In genomic region chr2:223306371-223306770, GRCh38 we compare ENCODE assay signal across 8 cellular contexts.
A peak's percentile ranks its signal among the peaks of the same experiment; 100 is the strongest.
DNase-seq lines count a peak whose midpoint lies in the region; ATAC-seq and TF ChIP-seq lines count a peak whose summit lies in the region.

No MANE protein-coding gene starts in this region.

- no peak for ATAC-seq in activated CD4-positive, alpha-beta T cell treated with anti-CD3 and anti-CD28 coated beads for 36 hours
- ATAC-seq in HG02885 (IDR thresholded peaks at IDR 0.05; ENCODE audit: poor library complexity, unreplicated experiment) (peak; percentile 77), WTC11 (peak; percentile 85), HG03135 (IDR thresholded peaks at IDR 0.05; ENCODE audit: unreplicated experiment) (no peak), omental fat pad (ENCODE audit: low FRiP score) (no peak)

- H3K9me3 Mint-ChIP-seq in activated CD4-positive, alpha-beta T cell treated with anti-CD3 and anti-CD28 coated beads for 36 hours (ENCODE audit: low read depth) = no peaks in the 10 kb centered on the region
- no peaks in the 10 kb centered on the region for H3K9me3 Mint-ChIP-seq in activated CD4-positive, alpha-beta T cell treated with anti-CD3 and anti-CD28 coated beads, Interleukin-2, amount 10 ng/mL, durations not matched to agents 24 days and 14 days
- H3K9me3 Mint-ChIP-seq in WTC11 (no peaks in the 10 kb centered on the region), progenitor cell of endocrine pancreas (ENCODE audit: low read depth) (no peaks in the 10 kb centered on the region)

- no peak overlapping the region for H3K27ac Mint-ChIP-seq in activated CD4-positive, alpha-beta T cell treated with anti-CD3 and anti-CD28 coated beads for 36 hours
- no peak overlapping the region for H3K27ac Mint-ChIP-seq in activated CD4-positive, alpha-beta T cell treated with anti-CD3 and anti-CD28 coated beads, Interleukin-2, amount 10 ng/mL, durations not matched to agents 24 days and 14 days
- H3K27ac Mint-ChIP-seq in WTC11 (no peak overlapping the region), progenitor cell of endocrine pancreas (no peak overlapping the region)

- no peaks in the 10 kb centered on the region for H3K4me1 Mint-ChIP-seq in activated CD4-positive, alpha-beta T cell treated with anti-CD3 and anti-CD28 coated beads for 36 hours
- no peaks in the 10 kb centered on the region for H3K4me1 Mint-ChIP-seq in activated CD4-positive, alpha-beta T cell treated with anti-CD3 and anti-CD28 coated beads, Interleukin-2, amount 10 ng/mL, durations not matched to agents 24 days and 14 days
- peaks cover 2% of the 10 kb centered on the region; the same call in 1 of the 2 replicates for H3K4me1 Mint-ChIP-seq in WTC11
- no peaks in the 10 kb centered on the region for H3K4me1 Mint-ChIP-seq in progenitor cell of endocrine pancreas (ENCODE audit: low read depth)

- CTCF ChIA-PET in activated CD4-positive, alpha-beta T cell treated with anti-CD3 and anti-CD28 coated beads for 36 hours (lab: Charles Lee) = no interaction called here
- CTCF ChIA-PET in WTC11 (lab: Charles Lee) = interaction anchor here (0.6 to 1.2 kb wide), 12 partner anchors 9 to 554 kb away, joined by 3 to 12 read pairs (median 3); no protein-coding TSS in a partner anchor

- POLR2A ChIA-PET in activated CD4-positive, alpha-beta T cell treated with anti-CD3 and anti-CD28 coated beads for 36 hours (lab: Charles Lee) = no interaction called here
- POLR2A ChIA-PET in WTC11 (lab: Charles Lee) = interaction anchor here (0.5 kb wide), 1 partner anchor 554 kb away, joined by 9 read pairs; no protein-coding TSS in a partner anchor

- H3K4me3 Mint-ChIP-seq in activated CD4-positive, alpha-beta T cell treated with anti-CD3 and anti-CD28 coated beads for 36 hours = no peak overlapping the region
- no peak overlapping the region for H3K4me3 Mint-ChIP-seq in activated CD4-positive, alpha-beta T cell treated with anti-CD3 and anti-CD28 coated beads, Interleukin-2, amount 10 ng/mL, durations not matched to agents 24 days and 14 days
- H3K4me3 Mint-ChIP-seq in WTC11 (no peak overlapping the region), progenitor cell of endocrine pancreas (ENCODE audit: low read depth) (no peak overlapping the region)

- peak; percentile 11 for DNase-seq in activated CD4-positive, alpha-beta T cell treated with anti-CD3 and anti-CD28 coated beads for 36 hours
- DNase-seq in activated CD4-positive, alpha-beta T cell treated with anti-CD3 and anti-CD28 coated beads, Interleukin-2, amount 10 ng/mL, durations not matched to agents 24 days and 14 days = no peak
- DNase-seq in WTC11 (ENCODE audit: low spot score) (peak; percentile 44), progenitor cell of endocrine pancreas (ENCODE audit: low spot score, unreplicated experiment) (no peak), omental fat pad (ENCODE audit: low spot score) (no peak)
- no peak for DNase-seq in stimulated activated CD8-positive, alpha-beta memory T cell treated with anti-CD3 and anti-CD28 coated beads, Interleukin-4, amount 100 ng/mL, for 48 hours

- TF ChIP-seq CTCF in WTC11 (IDR thresholded peaks at IDR 0.05) = peak; percentile 33; the same call in 1 of the 2 replicates
- peak; percentile 56 for TF ChIP-seq CTCF in progenitor cell of endocrine pancreas (IDR thresholded peaks at IDR 0.05; ENCODE audit: unreplicated experiment)
- TF ChIP-seq CTCF in omental fat pad (IDR thresholded peaks at IDR 0.05) = no peak

- intact Hi-C loops in activated CD4-positive, alpha-beta T cell treated with anti-CD3 and anti-CD28 coated beads for 36 hours (cut with DNase I, micrococcal nuclease) = loop anchor here in 1 of 2 experiments (10.0 kb wide), 1 partner anchor 332 kb away; no protein-coding TSS in a partner anchor
- intact Hi-C loops in activated CD4-positive, alpha-beta T cell treated with anti-CD3 and anti-CD28 coated beads, Interleukin-2, amount 10 ng/mL, durations not matched to agents 24 days and 14 days (cut with micrococcal nuclease) = no loop called here

- H3K27me3 Mint-ChIP-seq in activated CD4-positive, alpha-beta T cell treated with anti-CD3 and anti-CD28 coated beads for 36 hours = no peaks in the 10 kb centered on the region
- no peaks in the 10 kb centered on the region for H3K27me3 Mint-ChIP-seq in activated CD4-positive, alpha-beta T cell treated with anti-CD3 and anti-CD28 coated beads, Interleukin-2, amount 10 ng/mL, durations not matched to agents 24 days and 14 days
- peaks cover 2% of the 10 kb centered on the region; the same call in 1 of the 2 replicates for H3K27me3 Mint-ChIP-seq in WTC11 (ENCODE audit: low read depth)
- no peaks in the 10 kb centered on the region for H3K27me3 Mint-ChIP-seq in progenitor cell of endocrine pancreas

- no peaks in the 10 kb centered on the region for H3K36me3 Mint-ChIP-seq in activated CD4-positive, alpha-beta T cell treated with anti-CD3 and anti-CD28 coated beads for 36 hours (ENCODE audit: low read depth)
- H3K36me3 Mint-ChIP-seq in activated CD4-positive, alpha-beta T cell treated with anti-CD3 and anti-CD28 coated beads, Interleukin-2, amount 10 ng/mL, durations not matched to agents 24 days and 14 days (ENCODE audit: low read depth) = no peaks in the 10 kb centered on the region
- no peaks in the 10 kb centered on the region for H3K36me3 Mint-ChIP-seq in WTC11
- no peaks in the 10 kb centered on the region for H3K36me3 Mint-ChIP-seq in progenitor cell of endocrine pancreas (ENCODE audit: insufficient read depth)

TF ChIP-seq in WTC11, 78 proteins besides CTCF, POLR2A, EP300 and RAD21:
- no peak for TF ChIP-seq SMAD3 (CRISPR knock-in tag; IDR thresholded peaks at IDR 0.05; ENCODE audit: borderline replicate concordance)
- no peak for TF ChIP-seq ATF2 (CRISPR knock-in tag; IDR thresholded peaks at IDR 0.05; ENCODE audit: borderline replicate concordance, low read depth)
- no peak for TF ChIP-seq GRHL2 (CRISPR knock-in tag; IDR thresholded peaks at IDR 0.05; ENCODE audit: insufficient replicate concordance, severe bottlenecking)
- no peak for TF ChIP-seq JUN (CRISPR knock-in tag; IDR thresholded peaks at IDR 0.05)
- no peak for TF ChIP-seq ATF1 (CRISPR knock-in tag; IDR thresholded peaks at IDR 0.05)
- no peak for TF ChIP-seq ZMAT4 (CRISPR knock-in tag; IDR thresholded peaks at IDR 0.05)
- no peak for TF ChIP-seq USF1 (CRISPR knock-in tag; IDR thresholded peaks at IDR 0.05)
- TF ChIP-seq ESRRA (CRISPR knock-in tag; IDR thresholded peaks at IDR 0.05; ENCODE audit: borderline replicate concordance) = no peak
- no peak for TF ChIP-seq ZNF512 (CRISPR knock-in tag; IDR thresholded peaks at IDR 0.05; ENCODE audit: borderline replicate concordance)

Comparison
In these comparisons a context has a peak if more than half of its experiments do, and no peak if none do; other contexts are left out.
1. DNase-seq: peak in activated CD4-positive, alpha-beta T cell treated with anti-CD3 and anti-CD28 coated beads for 36 hours (single experiment) and WTC11 (single experiment); none in activated CD4-positive, alpha-beta T cell treated with anti-CD3 and anti-CD28 coated beads, Interleukin-2, amount 10 ng/mL, durations not matched to agents 24 days and 14 days (single experiment), progenitor cell of endocrine pancreas (single experiment), omental fat pad (single experiment) and stimulated activated CD8-positive, alpha-beta memory T cell treated with anti-CD3 and anti-CD28 coated beads, Interleukin-4, amount 100 ng/mL, for 48 hours (single experiment).
2. ATAC-seq: peak in HG02885 (single experiment) and WTC11 (single experiment); none in activated CD4-positive, alpha-beta T cell treated with anti-CD3 and anti-CD28 coated beads for 36 hours (single experiment), HG03135 (single experiment) and omental fat pad (single experiment).
3. CTCF ChIP-seq: peak in WTC11 (single experiment) and progenitor cell of endocrine pancreas (single experiment); none in omental fat pad (0 of 3).